ENCODE assay signal across 18 cellular contexts in the genomic region with DNA sequence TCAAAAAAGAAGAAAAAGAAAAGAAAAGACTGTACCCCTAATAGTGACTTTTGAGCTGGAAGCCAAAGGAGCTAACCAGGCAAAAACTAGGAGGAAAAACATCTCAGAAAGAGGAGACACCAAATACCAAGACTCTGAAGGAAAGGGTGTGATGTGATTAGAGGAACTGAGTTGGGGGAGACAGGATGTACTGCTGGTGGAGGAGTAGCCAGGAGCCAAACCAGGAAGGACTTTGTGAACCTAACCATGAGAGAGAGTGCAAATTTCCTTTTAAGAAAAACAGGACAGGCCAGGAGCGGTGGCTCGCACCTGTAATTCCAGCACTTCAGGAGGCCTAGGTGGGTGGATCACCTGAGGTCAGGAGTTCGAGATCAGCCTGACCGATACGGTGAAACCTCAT. TPM values are rescaled to one million over a fixed set of nuclear protein-coding genes. Genes with fewer than 3 reads are reported as not detected.
"Had no signal": no experiment of that assay in that cellular context is flagged by ENCODE, and none has a peak within 500 bp of the region (broad histone marks: within the 10 kb centered on the region; RNA-seq: fewer than 3 reads in every experiment).

No MANE protein-coding gene starts in this region.

- H3K36me3 ChIP-seq: brain microvascular endothelial cell had no signal

- H3K27ac Mint-ChIP-seq: natural killer cell had no signal

- H3K27ac ChIP-seq: brain microvascular endothelial cell, epithelial cell of prostate had no signal

- DNase-seq: activated naive CD4-positive, alpha-beta T cell; activated T-cell treated with anti-CD3 and anti-CD28 coated beads for 4 hours; anterior cingulate cortex; brain microvascular endothelial cell; cortex of kidney; effector memory CD4-positive, alpha-beta T cell; hypothalamus; kidney; mesendoderm; natural killer cell; retina; stimulated activated CD4-positive, alpha-beta T cell treated with anti-CD3 and anti-CD28 coated beads, Interleukin-15, amount 100 ng/mL, for 24 hours; stimulated activated CD4-positive, alpha-beta T cell treated with anti-CD3 and anti-CD28 coated beads, Interleukin-4, amount 100 ng/mL, for 1 hour; stimulated activated naive B cell treated with anti-CD40 and anti-IgM and Interleukin-4, amounts not matched to agents 10 μg/mL and 1 μg/mL and 100 μg/mL, for 72 hours had no signal

- ATAC-seq: activated CD4-positive, CD25-positive, alpha-beta regulatory T cell treated with anti-CD3 and anti-CD28 coated beads, Interleukin-2, amount 50 U/mL, for 24 hours; natural killer cell; SK-N-SH treated with all-trans-retinoic acid at 6 μM for 48 hours; stimulated activated naive B cell treated with anti-CD40 and anti-IgM and Interleukin-4, amounts not matched to agents 10 μg/mL and 1 μg/mL and 100 μg/mL, for 72 hours had no signal

- H3K36me3 Mint-ChIP-seq: natural killer cell; stimulated activated naive B cell treated with anti-CD40 and anti-IgM and Interleukin-4, amounts not matched to agents 10 μg/mL and 1 μg/mL and 100 μg/mL, for 72 hours had no signal

- H3K4me3 Mint-ChIP-seq: natural killer cell; stimulated activated naive B cell treated with anti-CD40 and anti-IgM and Interleukin-4, amounts not matched to agents 10 μg/mL and 1 μg/mL and 100 μg/mL, for 72 hours had no signal

RNA-seq across cellular contexts. Expression of gene RBP7, which starts 4.1 kb away (rescaled TPM):
- total RNA-seq: T-helper 1 cell treated with Interleukin-12 subunit alpha and Interleukin-12 subunit beta and Interleukin-4 antibody, amounts not matched to agents 30 ng/mL and 1 ng/mL, for 36 hours had no signal
